Comparison of ENCODE assay signal across 14 cellular contexts in the genomic region with DNA sequence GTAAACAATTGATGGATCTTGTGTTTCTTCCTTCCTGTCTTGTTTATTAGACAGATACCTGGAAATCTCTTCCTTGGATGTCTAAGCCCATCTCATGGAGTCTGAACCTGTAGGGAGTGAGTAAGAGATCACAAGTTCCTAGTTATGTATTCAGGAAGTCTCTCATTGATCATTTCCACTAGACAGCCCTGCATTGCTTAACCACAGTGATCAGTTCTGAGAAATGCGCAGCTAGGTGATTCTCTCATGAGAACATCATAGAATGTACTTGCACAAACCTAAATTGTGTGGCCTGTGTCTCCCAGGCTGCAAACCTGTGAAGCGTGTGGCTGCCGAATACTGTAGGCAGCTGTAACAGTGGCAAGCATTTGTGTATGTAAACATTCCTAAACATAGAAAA. TPM values are rescaled to one million over a fixed set of nuclear protein-coding genes. Genes with fewer than 3 reads are reported as not detected.
DNase-seq lines count a peak whose midpoint lies in the region; ATAC-seq, FAIRE-seq and TF ChIP-seq lines count a peak whose summit lies in the region.
"Had no signal": no experiment of that assay in that cellular context is flagged by ENCODE, and none has a peak within 500 bp of the region (broad histone marks: within the 10 kb centered on the region; RNA-seq: fewer than 3 reads in every experiment).

No MANE protein-coding gene starts in this region.

- TF ChIP-seq POLR2A in endothelial cell of umbilical vein (IDR thresholded peaks at IDR 0.05; ENCODE audit: low read depth, low read length), result no peak

- H3K9me3 Mint-ChIP-seq in activated T-cell treated with anti-CD3 and anti-CD28 coated beads, Interleukin-2, amount 50 U/mL, for 72 hours, result no peaks in the 10 kb centered on the region
- no peaks in the 10 kb centered on the region for H3K9me3 Mint-ChIP-seq in stimulated activated effector memory CD8-positive, alpha-beta T cell treated with anti-CD3 and anti-CD28 coated beads, Interleukin-12 subunit alpha, Interleukin-12 subunit beta, amount 100 ng/mL, for 72 hours

- H3K4me2 ChIP-seq in endothelial cell of umbilical vein (ENCODE audit: insufficient read depth, low read length), result no peak overlapping the region
- H3K4me2 ChIP-seq in OCI-LY7 (ENCODE audit: low read length), result no peak overlapping the region
- H3K4me2 ChIP-seq: KMS-11 had no signal

- in situ Hi-C loops in Panc1 (cut with HindIII; ENCODE audit: low pct_unique_long_range_greater_than_20kb, low sequenced_read_pairs), result no loop called here

- H3K36me3 Mint-ChIP-seq in activated T-cell treated with anti-CD3 and anti-CD28 coated beads, Interleukin-2, amount 50 U/mL, for 72 hours (ENCODE audit: insufficient read depth in 2 of 2), result peaks cover 14 to 25% of the 10 kb centered on the region in 2 donors
- H3K36me3 Mint-ChIP-seq in stimulated activated effector memory CD8-positive, alpha-beta T cell treated with anti-CD3 and anti-CD28 coated beads, Interleukin-12 subunit alpha, Interleukin-12 subunit beta, amount 100 ng/mL, for 72 hours, result peaks cover 39% of the 10 kb centered on the region

- intact Hi-C loops in Panc1 (cut with micrococcal nuclease; ENCODE audit: unreplicated experiment) (no loop called here), endothelial cell of umbilical vein (cut with micrococcal nuclease) (loop anchor here (1.0 to 5.0 kb wide), 3 partner anchors 39 to 92 kb away; partner anchors contain the start of gene FAM120B), OCI-LY7 (cut with micrococcal nuclease; ENCODE audit: unreplicated experiment) (no loop called here)

- peak overlapping the region; percentile 20 to 70 for H3K4me3 Mint-ChIP-seq in activated T-cell treated with anti-CD3 and anti-CD28 coated beads, Interleukin-2, amount 50 U/mL, for 72 hours
- H3K4me3 Mint-ChIP-seq in stimulated activated effector memory CD8-positive, alpha-beta T cell treated with anti-CD3 and anti-CD28 coated beads, Interleukin-12 subunit alpha, Interleukin-12 subunit beta, amount 100 ng/mL, for 72 hours, result no peak overlapping the region

- ATAC-seq in activated T-cell treated with anti-CD3 and anti-CD28 coated beads, Interleukin-2, amount 50 U/mL, for 72 hours (replicated peaks in 1 of 2), result peak; percentile 78 to 84
- no peak for ATAC-seq in Panc1
- ATAC-seq in stimulated activated effector memory CD8-positive, alpha-beta T cell treated with anti-CD3 and anti-CD28 coated beads, Interleukin-12 subunit alpha, Interleukin-12 subunit beta, amount 100 ng/mL, for 72 hours, result peak; percentile 88

- POLR2A ChIA-PET in Panc1 (lab: Charles Lee) (no interaction called here), endothelial cell of umbilical vein (lab: Charles Lee) (no interaction called here), OCI-LY7 (lab: Charles Lee) (no interaction called here)

- H3K9me2 ChIP-seq in OCI-LY7 (ENCODE audit: insufficient read depth, low read length), result no peaks in the 10 kb centered on the region

- H3K4me1 Mint-ChIP-seq in activated T-cell treated with anti-CD3 and anti-CD28 coated beads, Interleukin-2, amount 50 U/mL, for 72 hours (ENCODE audit: low read depth), result peaks cover 42% of the 10 kb centered on the region
- peaks cover 33% of the 10 kb centered on the region for H3K4me1 Mint-ChIP-seq in stimulated activated effector memory CD8-positive, alpha-beta T cell treated with anti-CD3 and anti-CD28 coated beads, Interleukin-12 subunit alpha, Interleukin-12 subunit beta, amount 100 ng/mL, for 72 hours

- CTCF ChIA-PET in Panc1 (lab: Charles Lee) (no interaction called here), endothelial cell of umbilical vein (lab: Charles Lee) (interaction anchor here (1.8 kb wide), 1 partner anchor 514 kb away, joined by 4 read pairs; no protein-coding TSS in a partner anchor), OCI-LY7 (lab: Charles Lee; ENCODE audit: unreplicated experiment) (no interaction called here)

- H2AFZ ChIP-seq in endothelial cell of umbilical vein (ENCODE audit: low read depth, low read length) (no peak overlapping the region), OCI-LY7 (ENCODE audit: low read length) (no peak overlapping the region)

- dilution Hi-C loops in endothelial cell of umbilical vein (cut with MboI; ENCODE audit: extremely low pct_ligation_motif_present, low sequenced_read_pairs), result no loop called here

- no peak overlapping the region for H3K9ac ChIP-seq in endothelial cell of umbilical vein (replicated peaks; ENCODE audit: extremely low read depth, insufficient read depth, low read length)
- H3K9ac ChIP-seq: KMS-11 had no signal

- DNase-seq in activated T-cell treated with anti-CD3 and anti-CD28 coated beads, Interleukin-2, amount 50 U/mL, for 72 hours, result peak; percentile 29 to 48
- no peak for DNase-seq in activated T-cell treated with anti-CD3 and anti-CD28 coated beads for 4 hours
- no peak for DNase-seq in Panc1 (ENCODE audit: low read depth, low spot score)
- DNase-seq in endothelial cell of umbilical vein (ENCODE audit: low read depth, low spot score), result peak; percentile 9
- DNase-seq in stimulated activated effector memory CD8-positive, alpha-beta T cell treated with anti-CD3 and anti-CD28 coated beads, Interleukin-12 subunit alpha, Interleukin-12 subunit beta, amount 100 ng/mL, for 72 hours (ENCODE audit: low spot score in 2 of 2), result no peak
- DNase-seq in OCI-LY7 (ENCODE audit: low spot score), result no peak
- no peak for DNase-seq in DMS 273 treated with DMSO at 0.1 percent for 48 hours (lab: John Stamatoyannopoulos, UW)
- DNase-seq in putamen (ENCODE audit: low spot score), result no peak
- DNase-seq: left cardiac atrium, NCI-H1436 treated with DMSO at 0.1 percent for 48 hours, NCI-H524, thyroid gland had no signal

- H3K27ac Mint-ChIP-seq in activated T-cell treated with anti-CD3 and anti-CD28 coated beads, Interleukin-2, amount 50 U/mL, for 72 hours, result peak overlapping the region; percentile 31
- peak overlapping the region; percentile 41 for H3K27ac Mint-ChIP-seq in stimulated activated effector memory CD8-positive, alpha-beta T cell treated with anti-CD3 and anti-CD28 coated beads, Interleukin-12 subunit alpha, Interleukin-12 subunit beta, amount 100 ng/mL, for 72 hours

- BruUV-seq in Panc1 (replicated peaks; lab: Mats Ljungman, UMichigan) (no TSS peak), endothelial cell of umbilical vein (replicated peaks; lab: Mats Ljungman, UMichigan) (no TSS peak), OCI-LY7 (replicated peaks; lab: Mats Ljungman, UMichigan) (no TSS peak)

- H3K27ac ChIP-seq in Panc1 (ENCODE audit: low read length) (peak overlapping the region; percentile 60), endothelial cell of umbilical vein (ENCODE audit: insufficient read depth, low read depth, low read length) (peak overlapping the region; percentile 85), OCI-LY7 (ENCODE audit: low read depth, low read length, poor library complexity, severe bottlenecking) (no peak overlapping the region)
- H3K27ac ChIP-seq: ascending aorta, thyroid gland had no signal

- H4K20me1 ChIP-seq in endothelial cell of umbilical vein (replicated peaks; ENCODE audit: control insufficient read depth, extremely low read depth, insufficient read depth, low read length) (no peaks in the 10 kb centered on the region), OCI-LY7 (ENCODE audit: insufficient read depth, low read length) (no peaks in the 10 kb centered on the region)

- no peaks in the 10 kb centered on the region for H3K36me3 ChIP-seq in Panc1 (ENCODE audit: control insufficient read depth, insufficient read depth, low read length)
- H3K36me3 ChIP-seq in endothelial cell of umbilical vein (ENCODE audit: control insufficient read depth in 2 of 2, extremely low read depth in 1 of 2, insufficient read depth in 2 of 2, low read length in 2 of 2), result peaks cover 3 to 11% of the 10 kb centered on the region in 2 experiments
- H3K36me3 ChIP-seq in OCI-LY7 (ENCODE audit: insufficient read depth, low read length), result peaks cover 62% of the 10 kb centered on the region

- H3K4me3 ChIP-seq in Panc1 (ENCODE audit: low read depth in 2 of 2, low read length in 2 of 2) (no peak overlapping the region), endothelial cell of umbilical vein (replicated peaks in 1 of 3; ENCODE audit: insufficient read depth in 1 of 3, low read depth in 1 of 3, low read length in 3 of 3) (no peak overlapping the region), OCI-LY7 (ENCODE audit: low read depth, low read length, poor library complexity, severe bottlenecking) (no peak overlapping the region)
- H3K4me3 ChIP-seq: ascending aorta, thyroid gland had no signal

- no peak for FAIRE-seq in endothelial cell of umbilical vein (lab: Jason Lieb, UNC)

- no peak for TF ChIP-seq CTCF in Panc1 (IDR thresholded peaks at IDR 0.05)
- no peak for TF ChIP-seq CTCF in endothelial cell of umbilical vein (IDR thresholded peaks at IDR 0.05; ENCODE audit: extremely low read depth in 1 of 2, insufficient read depth in 1 of 2, low read depth in 1 of 2, low read length in 2 of 2)
- no peak for TF ChIP-seq CTCF in OCI-LY7 (conservative IDR thresholded peaks at IDR 0.05; ENCODE audit: low read length)

- H3K9me1 ChIP-seq in endothelial cell of umbilical vein (replicated peaks; ENCODE audit: control insufficient read depth, extremely low read depth, insufficient read depth, low read length), result no peaks in the 10 kb centered on the region

- H3K4me1 ChIP-seq in Panc1 (ENCODE audit: control insufficient read depth, insufficient read depth, low read length) (peaks cover 14% of the 10 kb centered on the region), endothelial cell of umbilical vein (ENCODE audit: control insufficient read depth, extremely low read depth, insufficient read depth, low read length) (peaks cover 17% of the 10 kb centered on the region), OCI-LY7 (ENCODE audit: insufficient read depth, low read length, poor library complexity, severe bottlenecking) (no peaks in the 10 kb centered on the region)
- H3K4me1 ChIP-seq: ascending aorta, thyroid gland had no signal

- H3K9me3 ChIP-seq in Panc1 (ENCODE audit: control insufficient read depth, insufficient read depth, low read depth, low read length) (peaks cover 3% of the 10 kb centered on the region; the same call in 1 of the 2 replicates), endothelial cell of umbilical vein (replicated peaks; ENCODE audit: control insufficient read depth, insufficient read depth, low read length) (no peaks in the 10 kb centered on the region), OCI-LY7 (ENCODE audit: low read length) (peaks cover 2% of the 10 kb centered on the region; the same call in 1 of the 2 replicates)
- H3K9me3 ChIP-seq: ascending aorta, thyroid gland had no signal

- H3K79me2 ChIP-seq in endothelial cell of umbilical vein (ENCODE audit: control insufficient read depth, insufficient read depth, low read length), result peaks cover 9% of the 10 kb centered on the region
- no peaks in the 10 kb centered on the region for H3K79me2 ChIP-seq in OCI-LY7 (ENCODE audit: insufficient read depth, low read depth, low read length)

- no peaks in the 10 kb centered on the region for H3K27me3 Mint-ChIP-seq in activated T-cell treated with anti-CD3 and anti-CD28 coated beads, Interleukin-2, amount 50 U/mL, for 72 hours (ENCODE audit: low read depth)

- H3K27me3 ChIP-seq in Panc1 (ENCODE audit: control insufficient read depth, insufficient read depth, low read length) (no peaks in the 10 kb centered on the region), endothelial cell of umbilical vein (ENCODE audit: control insufficient read depth in 2 of 2, insufficient read depth in 2 of 2, low read length in 2 of 2) (no peaks in the 10 kb centered on the region)
- H3K27me3 ChIP-seq: ascending aorta, thyroid gland had no signal

RNA-seq across cellular contexts. Expression of gene FAM120B, which starts 39.1 kb away (rescaled TPM):
- 10 to 100 TPM; 17.2 to 23.2 TPM for total RNA-seq in activated T-cell treated with anti-CD3 and anti-CD28 coated beads, Interleukin-2, amount 50 U/mL, for 72 hours
- 38.0 TPM for total RNA-seq in Panc1 (2021; ENCODE audit: unreplicated experiment)
- polyA plus RNA-seq in Panc1 (2012; ENCODE audit: insufficient read length), result 32.6 TPM
- 28.1 and 28.2 TPM in 2 replicates for total RNA-seq in endothelial cell of umbilical vein
- 9.9 and 10.8 TPM in 2 replicates for polyA plus RNA-seq in endothelial cell of umbilical vein
- polyA plus RNA-seq in endothelial cell of umbilical vein (2011; cell fraction: cytosol; rRNA removed), result 7.7 and 9.2 TPM in 2 replicates
- 24.8 and 25.3 TPM in 2 replicates for polyA plus RNA-seq in endothelial cell of umbilical vein (2011; cell fraction: nucleus; rRNA removed)
- polyA plus RNA-seq in endothelial cell of umbilical vein (2012), result 17.0 and 20.3 TPM in 2 replicates
- 33.3 and 42.2 TPM in 2 replicates for polyA minus RNA-seq in endothelial cell of umbilical vein
- 4.5 TPM for polyA minus RNA-seq in endothelial cell of umbilical vein (2011; cell fraction: cytosol; rRNA and poly(A)+ RNA removed)
- polyA minus RNA-seq in endothelial cell of umbilical vein (2011; cell fraction: nucleus; rRNA and poly(A)+ RNA removed), result 44.1 and 70.7 TPM in 2 replicates
- total RNA-seq in OCI-LY7 (2014; rRNA removed; shearing (Covaris generic)), result 12.8 and 15.2 TPM in 2 replicates
- total RNA-seq in OCI-LY7 (2022), result 32.9 and 34.8 TPM in 2 replicates

RNA-seq across cellular contexts. Expression of gene DLL1, which starts 54.8 kb away (rescaled TPM):
- 1 to 10 TPM; 1.7 to 2.3 TPM for total RNA-seq in activated T-cell treated with anti-CD3 and anti-CD28 coated beads, Interleukin-2, amount 50 U/mL, for 72 hours
- total RNA-seq in Panc1 (2021; ENCODE audit: unreplicated experiment) (2.4 TPM), endothelial cell of umbilical vein (2.0 and 2.3 TPM in 2 replicates), OCI-LY7 (2022) (0.28 TPM in 1 of 2 replicates, not detected in the other)
- 1.6 TPM for polyA plus RNA-seq in Panc1 (2012; ENCODE audit: insufficient read length)
- 1.4 and 1.7 TPM in 2 replicates for polyA plus RNA-seq in endothelial cell of umbilical vein
- 1.1 and 1.8 TPM in 2 replicates for polyA plus RNA-seq in endothelial cell of umbilical vein (2011; cell fraction: cytosol; rRNA removed)
- polyA plus RNA-seq in endothelial cell of umbilical vein (2011; cell fraction: nucleus; rRNA removed), result 4.3 and 4.9 TPM in 2 replicates
- 1.4 and 2.2 TPM in 2 replicates for polyA plus RNA-seq in endothelial cell of umbilical vein (2012)
- 0.83 and 1.1 TPM in 2 replicates for polyA minus RNA-seq in endothelial cell of umbilical vein
- polyA minus RNA-seq in endothelial cell of umbilical vein (2011; cell fraction: cytosol; rRNA and poly(A)+ RNA removed), result not detected
- polyA minus RNA-seq in endothelial cell of umbilical vein (2011; cell fraction: nucleus; rRNA and poly(A)+ RNA removed), result 0.77 and 1.9 TPM in 2 replicates
- 0.05 TPM in 1 of 2 replicates, not detected in the other for total RNA-seq in OCI-LY7 (2014; rRNA removed; shearing (Covaris generic))

Comparison
In these comparisons a context has a peak if more than half of its experiments do, and no peak if none do; other contexts are left out.
1. DNase-seq: peak in activated T-cell treated with anti-CD3 and anti-CD28 coated beads, Interleukin-2, amount 50 U/mL, for 72 hours (2 of 2) and endothelial cell of umbilical vein (single experiment); none in activated T-cell treated with anti-CD3 and anti-CD28 coated beads for 4 hours (single experiment), Panc1 (single experiment), stimulated activated effector memory CD8-positive, alpha-beta T cell treated with anti-CD3 and anti-CD28 coated beads, Interleukin-12 subunit alpha, Interleukin-12 subunit beta, amount 100 ng/mL, for 72 hours (0 of 2), OCI-LY7 (single experiment), DMS 273 treated with DMSO at 0.1 percent for 48 hours (single experiment) and putamen (single experiment).